In the genomic region with DNA sequence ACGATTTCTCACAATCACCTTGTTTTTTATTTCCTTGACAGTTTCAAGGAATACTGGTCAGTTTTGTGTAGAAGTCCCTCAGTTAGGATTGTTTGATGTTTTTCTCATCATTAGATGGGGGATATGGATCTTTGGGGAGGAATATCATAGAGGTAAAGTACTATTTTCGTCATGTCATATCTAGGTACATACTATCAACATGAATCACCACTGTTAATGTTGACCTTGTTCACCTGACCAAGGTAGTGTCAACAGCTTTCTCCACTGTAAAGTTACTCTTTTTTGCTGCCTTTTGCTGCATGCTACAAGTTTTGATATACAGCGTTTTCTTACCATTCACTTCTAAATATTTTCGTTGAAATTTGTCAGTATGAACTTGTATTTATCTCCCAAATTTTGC, we compare ENCODE assay signal across 24 cellular contexts. TPM values are rescaled to one million over a fixed set of nuclear protein-coding genes. Genes with fewer than 3 reads are reported as not detected.
"Had no signal": no experiment of that assay in that cellular context is flagged by ENCODE, and none has a peak within 500 bp of the region (broad histone marks: within the 10 kb centered on the region; RNA-seq: fewer than 3 reads in every experiment).

No MANE protein-coding gene starts in this region.

- H3K9me3 Mint-ChIP-seq: naive thymus-derived CD8-positive, alpha-beta T cell; stimulated activated memory B cell treated with anti-CD40 and anti-IgM and Interleukin-4, amounts not matched to agents 10 μg/mL and 1 μg/mL and 100 μg/mL, for 72 hours had no signal

- H3K27me3 ChIP-seq: dorsolateral prefrontal cortex, neutrophil, spleen, testis, tibial nerve, upper lobe of right lung, vagina had no signal

- H3K4me3 Mint-ChIP-seq: naive thymus-derived CD8-positive, alpha-beta T cell; stimulated activated memory B cell treated with anti-CD40 and anti-IgM and Interleukin-4, amounts not matched to agents 10 μg/mL and 1 μg/mL and 100 μg/mL, for 72 hours; stimulated activated naive CD8-positive, alpha-beta T cell treated with anti-CD3 and anti-CD28 coated beads, Interleukin-15, Interleukin-2, amounts not matched to agents 100 ng/mL and 50 ng/mL, for 24 hours had no signal

- H3K27ac ChIP-seq: dorsolateral prefrontal cortex, neutrophil, spleen, testis, tibial nerve, upper lobe of right lung, vagina had no signal

- H3K27me3 Mint-ChIP-seq: naive thymus-derived CD8-positive, alpha-beta T cell; stimulated activated memory B cell treated with anti-CD40 and anti-IgM and Interleukin-4, amounts not matched to agents 10 μg/mL and 1 μg/mL and 100 μg/mL, for 72 hours; stimulated activated naive CD8-positive, alpha-beta T cell treated with anti-CD3 and anti-CD28 coated beads, Interleukin-15, Interleukin-2, amounts not matched to agents 100 ng/mL and 50 ng/mL, for 24 hours had no signal

- H3K4me1 ChIP-seq: spleen, testis, tibial nerve, upper lobe of right lung, vagina had no signal

- H3K4me1 Mint-ChIP-seq: stimulated activated memory B cell treated with anti-CD40 and anti-IgM and Interleukin-4, amounts not matched to agents 10 μg/mL and 1 μg/mL and 100 μg/mL, for 72 hours had no signal

- H3K36me3 ChIP-seq: upper lobe of right lung, vagina had no signal

- H3K4me3 ChIP-seq: dorsolateral prefrontal cortex, spleen, testis, tibial nerve, upper lobe of right lung, vagina had no signal

- DNase-seq: dorsolateral prefrontal cortex; effector CD8-positive, alpha-beta T cell; foreskin melanocyte; head of caudate nucleus; hippocampal formation; mammary epithelial cell; naive thymus-derived CD8-positive, alpha-beta T cell; posterior cingulate gyrus; spleen; stimulated activated CD4-positive, alpha-beta T cell treated with anti-CD3 and anti-CD28 coated beads, Interleukin-15, amount 100 ng/mL, for 24 hours; stimulated activated CD4-positive, alpha-beta T cell treated with anti-CD3 and anti-CD28 coated beads, Interleukin-1b, Interleukin-23, amount 100 ng/mL, for 48 hours; stimulated activated CD4-positive, alpha-beta T cell treated with anti-CD3 and anti-CD28 coated beads, Interleukin-4, amount 100 ng/mL, for 24 hours; testis; upper lobe of right lung had no signal

- ATAC-seq: naive thymus-derived CD8-positive, alpha-beta T cell; sciatic nerve; stimulated activated memory B cell treated with anti-CD40 and anti-IgM and Interleukin-4, amounts not matched to agents 10 μg/mL and 1 μg/mL and 100 μg/mL, for 72 hours; upper lobe of right lung had no signal

- H3K27ac Mint-ChIP-seq: naive thymus-derived CD8-positive, alpha-beta T cell; stimulated activated memory B cell treated with anti-CD40 and anti-IgM and Interleukin-4, amounts not matched to agents 10 μg/mL and 1 μg/mL and 100 μg/mL, for 72 hours; stimulated activated naive CD8-positive, alpha-beta T cell treated with anti-CD3 and anti-CD28 coated beads, Interleukin-15, Interleukin-2, amounts not matched to agents 100 ng/mL and 50 ng/mL, for 24 hours had no signal

- H3K9me3 ChIP-seq: neutrophil, spleen, testis, tibial nerve, upper lobe of right lung, vagina had no signal

RNA-seq across cellular contexts. Expression of gene NLRC4, which starts 32.7 kb away (rescaled TPM):
- total RNA-seq: kidney epithelial cell; mammary epithelial cell; naive thymus-derived CD8-positive, alpha-beta T cell; osteoblast; pulmonary artery endothelial cell had no signal
- polyA plus RNA-seq: mammary epithelial cell, neural cell had no signal
